In genomic region chr1:43937179-43937865, GRCh38 we compare ENCODE assay signal across 2 cellular contexts.
A peak's percentile ranks its signal among the peaks of the same experiment; 100 is the strongest.
TF ChIP-seq lines count a peak whose summit lies in the region.

No MANE protein-coding gene starts in this region.

TF ChIP-seq in IMR-90, 13 proteins besides CTCF, POLR2A, EP300 and RAD21:
- no peak for TF ChIP-seq SMC3 (IDR thresholded peaks at IDR 0.05; ENCODE audit: low read depth, low read length)
- peak; percentile 38; the same call in 1 of the 2 replicates for TF ChIP-seq MAFK (IDR thresholded peaks at IDR 0.05; ENCODE audit: low read depth, low read length)

TF ChIP-seq in H1, 55 proteins besides CTCF, POLR2A, EP300 and RAD21:
- TF ChIP-seq PHF8 (conservative IDR thresholded peaks at IDR 0.05; ENCODE audit: low read depth, low read length) (no peak), TCF12 (IDR thresholded peaks at IDR 0.05; ENCODE audit: low read depth, low read length) (no peak), RFX5 (IDR thresholded peaks at IDR 0.05; ENCODE audit: borderline replicate concordance, low read depth, low read length) (no peak), SIX5 (IDR thresholded peaks at IDR 0.05; ENCODE audit: low read depth, low read length) (no peak), SUZ12 (IDR thresholded peaks at IDR 0.05; ENCODE audit: low read length) (no peak), CHD7 (IDR thresholded peaks at IDR 0.05; ENCODE audit: insufficient replicate concordance, low read length) (no peak), JUND (IDR thresholded peaks at IDR 0.05; ENCODE audit: low read length) (no peak), TEAD4 (IDR thresholded peaks at IDR 0.05; ENCODE audit: low read depth, low read length) (no peak), CBX8 (IDR thresholded peaks at IDR 0.05; ENCODE audit: borderline replicate concordance, low read depth, low read length) (no peak), KDM1A (IDR thresholded peaks at IDR 0.05; ENCODE audit: borderline replicate concordance, low read length) (no peak), USF2 (IDR thresholded peaks at IDR 0.05; ENCODE audit: low read length) (no peak)
